ENCODE assay signal across 16 cellular contexts in the genomic region with DNA sequence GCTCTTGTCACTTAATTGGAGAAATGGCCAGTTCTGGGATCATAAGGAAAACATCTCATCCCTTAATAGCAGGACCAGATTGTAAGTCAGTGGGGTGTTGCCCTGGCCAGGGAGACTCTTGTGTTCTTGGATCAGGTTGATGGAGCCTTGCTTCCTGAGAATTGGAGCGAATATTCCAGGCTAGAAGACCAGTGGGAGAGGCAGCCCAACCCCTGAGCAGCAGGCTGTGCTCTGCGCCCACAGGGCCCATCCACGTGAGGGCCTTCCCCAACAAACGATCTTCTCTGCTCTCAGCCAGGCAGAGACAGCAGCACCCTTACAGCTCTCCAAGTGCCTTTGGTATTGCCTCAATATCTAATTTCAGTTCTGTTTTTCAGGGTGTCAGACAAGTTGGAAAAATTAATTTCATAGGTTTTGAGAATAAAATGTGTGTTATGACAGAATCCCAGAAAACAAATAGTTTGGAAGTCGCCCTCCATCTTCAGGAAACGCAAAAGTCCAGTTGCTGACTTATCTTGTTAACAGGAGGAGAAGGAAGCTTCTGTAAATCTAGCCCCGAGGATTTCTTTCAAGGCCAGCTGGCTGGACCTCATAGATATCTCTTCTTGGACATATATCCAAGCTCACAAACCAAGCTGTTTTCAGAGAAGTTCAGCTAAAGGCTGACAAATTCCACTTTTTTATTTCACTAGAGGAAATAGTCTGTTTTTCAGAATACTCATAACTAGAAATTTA.
DNase-seq lines count a peak whose midpoint lies in the region; ATAC-seq, FAIRE-seq and TF ChIP-seq lines count a peak whose summit lies in the region.
"Had no signal": no experiment of that assay in that cellular context is flagged by ENCODE, and none has a peak within 500 bp of the region (broad histone marks: within the 10 kb centered on the region; RNA-seq: fewer than 3 reads in every experiment).

No MANE protein-coding gene starts in this region.

- H3K4me2 ChIP-seq in astrocyte (ENCODE audit: low read length): no peak overlapping the region

- H3K9ac ChIP-seq in astrocyte (ENCODE audit: low read length): no peak overlapping the region

- no peaks in the 10 kb centered on the region for H3K4me1 ChIP-seq in astrocyte (ENCODE audit: insufficient read depth, low read length)
- H3K4me1 ChIP-seq in heart left ventricle: peaks cover 0 to 29% (median 7%) of the 10 kb centered on the region in 12 donors
- no peaks in the 10 kb centered on the region for H3K4me1 ChIP-seq in upper lobe of right lung

- no peaks in the 10 kb centered on the region for H4K20me1 ChIP-seq in astrocyte (ENCODE audit: insufficient read depth, low read length)

- WGBS in heart left ventricle, 4 donors: 71 to 80% (median 77%) methylated on average over 7 of the region's 7 CpGs

- intact Hi-C loops in heart left ventricle (cut with DNase I): no loop called here
- intact Hi-C loops in upper lobe of right lung (cut with DNase I): no loop called here

- H2AFZ ChIP-seq in astrocyte (ENCODE audit: low read depth, low read length): no peak overlapping the region

- H3K4me1 Mint-ChIP-seq in astrocyte (ENCODE audit: low read depth, unreplicated experiment) (peaks cover 11% of the 10 kb centered on the region), nephron (peaks cover 56% of the 10 kb centered on the region)
- H3K4me1 Mint-ChIP-seq: neural crest cell had no signal

- no peaks in the 10 kb centered on the region for H3K27me3 ChIP-seq in astrocyte (ENCODE audit: insufficient read depth, low read length)
- no peaks in the 10 kb centered on the region for H3K27me3 ChIP-seq in heart left ventricle
- no peaks in the 10 kb centered on the region for H3K27me3 ChIP-seq in upper lobe of right lung

- peaks cover 8% of the 10 kb centered on the region for H3K27me3 Mint-ChIP-seq in astrocyte (ENCODE audit: low read depth, unreplicated experiment)
- H3K27me3 Mint-ChIP-seq in nephron (ENCODE audit: low read depth): peaks cover 3% of the 10 kb centered on the region

- TF ChIP-seq POLR2A in heart left ventricle (IDR thresholded peaks at IDR 0.05): no peak

- ATAC-seq in heart left ventricle (peak; percentile 48 to 79 (median 58)), upper lobe of right lung (peak; percentile 19), GM19023 (IDR thresholded peaks at IDR 0.05; ENCODE audit: unreplicated experiment) (no peak)

- no peaks in the 10 kb centered on the region for H3K9me3 ChIP-seq in astrocyte (ENCODE audit: insufficient read depth, low read depth, low read length)
- no peaks in the 10 kb centered on the region for H3K9me3 ChIP-seq in heart left ventricle
- no peaks in the 10 kb centered on the region for H3K9me3 ChIP-seq in upper lobe of right lung

- DNase-seq in astrocyte (ENCODE audit: low read depth): no peak
- DNase-seq in heart left ventricle: peak in 3 of 5 donors; percentile 35 to 52 (median 48)
- no peak for DNase-seq in upper lobe of right lung
- no peak for DNase-seq in ureter (ENCODE audit: low spot score)
- DNase-seq in dedifferentiated amniotic fluid mesenchymal stem cell (ENCODE audit: extremely low spot score): no peak
- DNase-seq: activated gamma-delta T cell, cortex of kidney, mesendoderm, NCI-H526, T1000 had no signal

- H3K27ac Mint-ChIP-seq in astrocyte (ENCODE audit: unreplicated experiment) (peak overlapping the region; percentile 14), nephron (peak overlapping the region; percentile 65 to 94 (median 89))
- H3K27ac Mint-ChIP-seq: stimulated activated naive CD8-positive, alpha-beta T cell treated with anti-CD3 and anti-CD28 coated beads, Interleukin-15, Interleukin-2, amounts not matched to agents 100 ng/mL and 50 ng/mL, for 24 hours had no signal

- no peaks in the 10 kb centered on the region for H3K36me3 ChIP-seq in astrocyte (ENCODE audit: insufficient read depth, low read length)
- no peaks in the 10 kb centered on the region for H3K36me3 ChIP-seq in heart left ventricle
- no peaks in the 10 kb centered on the region for H3K36me3 ChIP-seq in upper lobe of right lung

- no peak for FAIRE-seq in astrocyte (lab: Jason Lieb, UNC)

- H3K9me3 Mint-ChIP-seq in astrocyte (ENCODE audit: unreplicated experiment) (no peaks in the 10 kb centered on the region), nephron (peaks cover 9% of the 10 kb centered on the region)
- H3K9me3 Mint-ChIP-seq: neural crest cell had no signal

- H3K36me3 Mint-ChIP-seq in astrocyte (ENCODE audit: low read depth, unreplicated experiment) (no peaks in the 10 kb centered on the region), nephron (ENCODE audit: low read depth) (no peaks in the 10 kb centered on the region)

- no peak overlapping the region for H3K4me3 Mint-ChIP-seq in astrocyte (ENCODE audit: unreplicated experiment)
- no peak overlapping the region for H3K4me3 Mint-ChIP-seq in nephron
- H3K4me3 Mint-ChIP-seq: neural crest cell; stimulated activated naive CD8-positive, alpha-beta T cell treated with anti-CD3 and anti-CD28 coated beads, Interleukin-15, Interleukin-2, amounts not matched to agents 100 ng/mL and 50 ng/mL, for 24 hours had no signal

- H3K27ac ChIP-seq in astrocyte (ENCODE audit: low read depth, low read length): no peak overlapping the region
- peak overlapping the region in 11 of 12 donors; percentile 4 to 84 (median 73) for H3K27ac ChIP-seq in heart left ventricle
- peak overlapping the region; percentile 42 for H3K27ac ChIP-seq in upper lobe of right lung
- H3K27ac ChIP-seq: epithelial cell of prostate, SK-N-MC had no signal

- H3K79me2 ChIP-seq in astrocyte (ENCODE audit: insufficient read depth, low read length): no peaks in the 10 kb centered on the region

- TF ChIP-seq CTCF in astrocyte (IDR thresholded peaks at IDR 0.05; ENCODE audit: insufficient read depth, low read depth, low read length) (no peak), heart left ventricle (IDR thresholded peaks at IDR 0.05) (no peak), nephron (IDR thresholded peaks at IDR 0.05; ENCODE audit: unreplicated experiment in 3 of 3) (no peak), upper lobe of right lung (IDR thresholded peaks at IDR 0.05) (no peak)

- H3K4me3 ChIP-seq in astrocyte (ENCODE audit: insufficient read depth, low read depth, low read length) (no peak overlapping the region), heart left ventricle (no peak overlapping the region), upper lobe of right lung (no peak overlapping the region)
- H3K4me3 ChIP-seq: SK-N-MC had no signal

Comparison
In these comparisons a context has a peak if more than half of its experiments do, and no peak if none do; other contexts are left out.
1. DNase-seq: peak in heart left ventricle (3 of 5); none in astrocyte (single experiment), upper lobe of right lung (single experiment), ureter (single experiment) and dedifferentiated amniotic fluid mesenchymal stem cell (single experiment).